In genomic region chrX:131671714-131672113, GRCh38 we compare ENCODE assay signal across 24 cellular contexts.
DNase-seq lines count a peak whose midpoint lies in the region; FAIRE-seq and TF ChIP-seq lines count a peak whose summit lies in the region.
"Had no signal": no experiment of that assay in that cellular context is flagged by ENCODE, and none has a peak within 500 bp of the region (broad histone marks: within the 10 kb centered on the region; RNA-seq: fewer than 3 reads in every experiment).

No MANE protein-coding gene starts in this region.

- no peak overlapping the region for H3K9ac ChIP-seq in kidney (ENCODE audit: low read length in 2 of 2)
- H3K9ac ChIP-seq: BLaER1 treated with 17β-estradiol and CSF1 and Interleukin-3, amounts not matched to agents 10 nM and 100 nM had no signal

- DNase-seq in kidney: peak; percentile 71
- DNase-seq in testis: peak; percentile 49
- no peak for DNase-seq in osteoblast (ENCODE audit: insufficient read length, low spot score, missing footprints)
- no peak for DNase-seq in NCI-H2107 treated with DMSO at 0.1 percent for 48 hours (lab: John Stamatoyannopoulos, UW; ENCODE audit: unreplicated experiment)
- no peak for DNase-seq in activated naive CD4-positive, alpha-beta T cell treated with anti-CD3 and anti-CD28 coated beads for 36 hours
- DNase-seq: ACHN; CD8-positive, alpha-beta T cell; DMS153; Kasumi-1; MM.1S; NCI-H1694; NCI-H2081; NCI-H2171 treated with DMSO at 0.1 percent for 48 hours; NCI-H526; PC-9; SIG-M5; T-cell had no signal

- no peaks in the 10 kb centered on the region for H3K79me2 ChIP-seq in osteoblast (ENCODE audit: insufficient read depth, low read length)

- H3K27ac ChIP-seq in 22Rv1 (peak overlapping the region; percentile 82), C4-2B (peak overlapping the region; percentile 59; the same call in 1 of the 2 replicates), kidney (ENCODE audit: low read depth in 2 of 2, low read length in 2 of 2) (no peak overlapping the region), testis (no peak overlapping the region), osteoblast (ENCODE audit: low read depth, low read length) (no peak overlapping the region)
- H3K27ac ChIP-seq: BLaER1 treated with 17β-estradiol and CSF1 and Interleukin-3, amounts not matched to agents 10 nM and 100 nM; PC-9; RWPE1 had no signal

- CTCF ChIA-PET in activated naive CD4-positive, alpha-beta T cell treated with anti-CD3 and anti-CD28 coated beads for 36 hours (lab: Charles Lee): no interaction called here

- H2AFZ ChIP-seq in osteoblast (ENCODE audit: low read length): no peak overlapping the region
- H2AFZ ChIP-seq: GM23338, PC-9 had no signal

- H3K9me3 Mint-ChIP-seq in activated naive CD4-positive, alpha-beta T cell treated with anti-CD3 and anti-CD28 coated beads for 36 hours: no peaks in the 10 kb centered on the region
- H3K9me3 Mint-ChIP-seq: CD8-positive, alpha-beta T cell; GM23338; T-cell had no signal

- no peak for TF ChIP-seq CTCF in 22Rv1 (IDR thresholded peaks at IDR 0.05)
- TF ChIP-seq CTCF in C4-2B (conservative IDR thresholded peaks at IDR 0.05): no peak
- no peak for TF ChIP-seq CTCF in kidney (IDR thresholded peaks at IDR 0.05; ENCODE audit: borderline replicate concordance, extremely low read depth, insufficient read depth)
- no peak for TF ChIP-seq CTCF in testis (IDR thresholded peaks at IDR 0.05)
- TF ChIP-seq CTCF in osteoblast (IDR thresholded peaks at IDR 0.05; ENCODE audit: extremely low read depth, low read depth, low read length): no peak

- H3K4me3 Mint-ChIP-seq in activated naive CD4-positive, alpha-beta T cell treated with anti-CD3 and anti-CD28 coated beads for 36 hours: no peak overlapping the region
- H3K4me3 Mint-ChIP-seq: CD8-positive, alpha-beta T cell; GM23338; T-cell had no signal

- H3K4me3 ChIP-seq in kidney (ENCODE audit: low read length in 2 of 2): no peak overlapping the region
- no peak overlapping the region for H3K4me3 ChIP-seq in testis
- no peak overlapping the region for H3K4me3 ChIP-seq in osteoblast (ENCODE audit: insufficient read depth, low read length)
- H3K4me3 ChIP-seq: BLaER1 treated with 17β-estradiol and CSF1 and Interleukin-3, amounts not matched to agents 10 nM and 100 nM; GM23338; HAP-1; PC-9 had no signal

- no peak overlapping the region for H3K4me2 ChIP-seq in osteoblast (ENCODE audit: insufficient read depth, low read length)
- H3K4me2 ChIP-seq: BLaER1 treated with 17β-estradiol and CSF1 and Interleukin-3, amounts not matched to agents 10 nM and 100 nM; GM23338; PC-9 had no signal

- H3K36me3 ChIP-seq in kidney (ENCODE audit: control insufficient read depth in 1 of 2, insufficient read depth in 2 of 2, low read length in 2 of 2): no peaks in the 10 kb centered on the region
- H3K36me3 ChIP-seq in testis (ENCODE audit: low read depth, missing control alignments): no peaks in the 10 kb centered on the region
- H3K36me3 ChIP-seq in osteoblast (ENCODE audit: insufficient read depth, low read length): no peaks in the 10 kb centered on the region
- H3K36me3 ChIP-seq: BLaER1 treated with 17β-estradiol and CSF1 and Interleukin-3, amounts not matched to agents 10 nM and 100 nM; HAP-1 had no signal

- TF ChIP-seq POLR2A in testis (IDR thresholded peaks at IDR 0.05): no peak

- no peaks in the 10 kb centered on the region for H3K36me3 Mint-ChIP-seq in activated naive CD4-positive, alpha-beta T cell treated with anti-CD3 and anti-CD28 coated beads for 36 hours (ENCODE audit: low read depth)
- H3K36me3 Mint-ChIP-seq: CD8-positive, alpha-beta T cell; T-cell had no signal

- no peak overlapping the region for H3K27ac Mint-ChIP-seq in activated naive CD4-positive, alpha-beta T cell treated with anti-CD3 and anti-CD28 coated beads for 36 hours
- H3K27ac Mint-ChIP-seq: CD8-positive, alpha-beta T cell; GM23338; T-cell had no signal

- H3K4me1 ChIP-seq in kidney (ENCODE audit: control insufficient read depth in 1 of 2, insufficient read depth in 1 of 2, low read depth in 1 of 2, low read length in 2 of 2) (no peaks in the 10 kb centered on the region), testis (no peaks in the 10 kb centered on the region), osteoblast (ENCODE audit: insufficient read depth, low read length) (no peaks in the 10 kb centered on the region)
- H3K4me1 ChIP-seq: BLaER1 treated with 17β-estradiol and CSF1 and Interleukin-3, amounts not matched to agents 10 nM and 100 nM; HAP-1 had no signal

- no peaks in the 10 kb centered on the region for H3K27me3 Mint-ChIP-seq in activated naive CD4-positive, alpha-beta T cell treated with anti-CD3 and anti-CD28 coated beads for 36 hours (ENCODE audit: low read depth)

- WGBS in testis, 2 donors: 33 to 34% methylated on average over 2 of the region's 2 CpGs

- intact Hi-C loops in kidney (cut with DNase I) (no loop called here), testis (cut with DNase I; ENCODE audit: low total_unique reads) (no loop called here)
- intact Hi-C loops in activated naive CD4-positive, alpha-beta T cell treated with anti-CD3 and anti-CD28 coated beads for 36 hours (cut with micrococcal nuclease): loop anchor here (10.0 kb wide), 1 partner anchor 607 kb away; no protein-coding TSS in a partner anchor

- no peaks in the 10 kb centered on the region for H3K4me1 Mint-ChIP-seq in activated naive CD4-positive, alpha-beta T cell treated with anti-CD3 and anti-CD28 coated beads for 36 hours (ENCODE audit: low read depth)
- H3K4me1 Mint-ChIP-seq: GM23338, T-cell had no signal

- no peak for FAIRE-seq in kidney (lab: Jason Lieb, UNC)
- FAIRE-seq: GM12892 had no signal

- no peaks in the 10 kb centered on the region for H4K20me1 ChIP-seq in osteoblast (ENCODE audit: insufficient read depth, low read length)

- H3K27me3 ChIP-seq in testis (no peaks in the 10 kb centered on the region), osteoblast (ENCODE audit: insufficient read depth, low read length) (peaks cover 9% of the 10 kb centered on the region)

- H3K9me3 ChIP-seq in kidney (ENCODE audit: control insufficient read depth in 1 of 2, low read length in 2 of 2) (no peaks in the 10 kb centered on the region), testis (no peaks in the 10 kb centered on the region), osteoblast (ENCODE audit: low read depth, low read length) (no peaks in the 10 kb centered on the region)
- H3K9me3 ChIP-seq: HAP-1 had no signal

Comparison
In these comparisons a context has a peak if more than half of its experiments do, and no peak if none do; other contexts are left out.
1. H3K27ac ChIP-seq: peak in 22Rv1 (single experiment) and C4-2B (single experiment); none in kidney (0 of 2), testis (0 of 2) and osteoblast (single experiment).
2. DNase-seq: peak in kidney (single experiment) and testis (single experiment); none in osteoblast (single experiment), NCI-H2107 treated with DMSO at 0.1 percent for 48 hours (single experiment) and activated naive CD4-positive, alpha-beta T cell treated with anti-CD3 and anti-CD28 coated beads for 36 hours (single experiment).